Comparison of ENCODE assay signal across 24 cellular contexts in the genomic region with DNA sequence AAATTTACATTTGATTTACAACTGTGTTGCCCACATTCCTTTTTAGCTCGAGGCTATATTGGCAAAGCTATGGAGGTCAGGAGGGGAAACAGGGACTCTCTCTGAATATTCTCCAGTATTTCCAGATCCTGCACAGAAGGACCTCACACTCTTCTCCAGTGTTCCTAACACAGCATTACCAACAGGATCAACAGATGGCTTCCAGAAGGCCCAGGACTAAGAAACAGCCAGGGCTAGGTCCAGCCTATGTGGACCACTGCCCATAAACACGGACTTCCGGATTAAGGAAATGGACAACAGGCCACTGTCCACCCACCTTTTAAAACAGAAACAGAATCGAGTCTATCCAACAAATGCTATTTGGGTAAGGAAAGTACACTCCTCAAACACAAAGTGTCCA.
"Had no signal": no experiment of that assay in that cellular context is flagged by ENCODE, and none has a peak within 500 bp of the region (broad histone marks: within the 10 kb centered on the region; RNA-seq: fewer than 3 reads in every experiment).

No MANE protein-coding gene starts in this region.

- H3K4me3 Mint-ChIP-seq: naive thymus-derived CD8-positive, alpha-beta T cell; neural progenitor cell; stimulated activated effector memory CD8-positive, alpha-beta T cell treated with anti-CD3 and anti-CD28 coated beads, Interleukin-12 subunit alpha, Interleukin-12 subunit beta, amount 100 ng/mL, for 72 hours; type B pancreatic cell had no signal

- H3K27me3 ChIP-seq: colonic mucosa, heart left ventricle, neural progenitor cell, pancreas, suprapubic skin, thyroid gland had no signal

- H3K9ac ChIP-seq: neural progenitor cell had no signal

- H3K4me3 ChIP-seq: colonic mucosa, heart left ventricle, mucosa of descending colon, neural progenitor cell, pancreas, suprapubic skin, thyroid gland had no signal

- FAIRE-seq: endothelial cell of umbilical vein, frontal cortex, pancreas, small intestine, urothelium cell line had no signal

- H3K4me1 ChIP-seq: colonic mucosa, neural progenitor cell, pancreas, suprapubic skin had no signal

- H3K27me3 Mint-ChIP-seq: naive thymus-derived CD8-positive, alpha-beta T cell; progenitor cell of endocrine pancreas; type B pancreatic cell had no signal

- H3K36me3 ChIP-seq: colonic mucosa, neural progenitor cell, pancreas, suprapubic skin, thyroid gland had no signal

- DNase-seq: colonic mucosa; dermis blood vessel endothelial cell; heart left ventricle; hippocampal formation; kidney glomerular epithelial cell; mammary epithelial cell; mucosa of descending colon; naive thymus-derived CD8-positive, alpha-beta T cell; nucleus accumbens; pancreas; right cardiac atrium; small intestine; stimulated activated CD4-positive, alpha-beta T cell treated with anti-CD3 and anti-CD28 coated beads, Interleukin-4, amount 100 ng/mL, for 1 hour; stimulated activated CD8-positive, alpha-beta memory T cell treated with anti-CD3 and anti-CD28 coated beads, Interleukin-4, amount 100 ng/mL, for 48 hours; stimulated activated naive CD8-positive, alpha-beta T cell treated with anti-CD3 and anti-CD28 coated beads, Interleukin-15, Interleukin-2, amounts not matched to agents 100 U/mL and 50 U/mL, for 24 hours; thyroid gland had no signal

- ATAC-seq: mucosa of descending colon; naive thymus-derived CD8-positive, alpha-beta T cell; pancreas; right cardiac atrium; stimulated activated effector memory CD8-positive, alpha-beta T cell treated with anti-CD3 and anti-CD28 coated beads, Interleukin-12 subunit alpha, Interleukin-12 subunit beta, amount 100 ng/mL, for 72 hours; stimulated activated naive CD8-positive, alpha-beta T cell treated with anti-CD3 and anti-CD28 coated beads, Interleukin-15, Interleukin-2, amounts not matched to agents 100 U/mL and 50 U/mL, for 24 hours had no signal

- H3K4me2 ChIP-seq: neural progenitor cell had no signal

- H3K27ac Mint-ChIP-seq: naive thymus-derived CD8-positive, alpha-beta T cell; neural progenitor cell; progenitor cell of endocrine pancreas; stimulated activated effector memory CD8-positive, alpha-beta T cell treated with anti-CD3 and anti-CD28 coated beads, Interleukin-12 subunit alpha, Interleukin-12 subunit beta, amount 100 ng/mL, for 72 hours; type B pancreatic cell had no signal

- H3K9me3 Mint-ChIP-seq: naive thymus-derived CD8-positive, alpha-beta T cell; neural progenitor cell; stimulated activated effector memory CD8-positive, alpha-beta T cell treated with anti-CD3 and anti-CD28 coated beads, Interleukin-12 subunit alpha, Interleukin-12 subunit beta, amount 100 ng/mL, for 72 hours; type B pancreatic cell had no signal

- H3K9me3 ChIP-seq: colonic mucosa, heart left ventricle, mucosa of descending colon, pancreas, suprapubic skin, thyroid gland had no signal

- H3K27ac ChIP-seq: colonic mucosa, heart left ventricle, neural progenitor cell, pancreas, suprapubic skin had no signal

- H2AFZ ChIP-seq: neural progenitor cell had no signal

- H3K4me1 Mint-ChIP-seq: neural progenitor cell had no signal
